ENCODE assay signal across 9 cellular contexts in genomic region chr12:5965950-5966383, GRCh38. TPM values are rescaled to one million over a fixed set of nuclear protein-coding genes. Genes with fewer than 3 reads are reported as not detected.
A peak's percentile ranks its signal among the peaks of the same experiment; 100 is the strongest.
DNase-seq lines count a peak whose midpoint lies in the region; ATAC-seq, FAIRE-seq and TF ChIP-seq lines count a peak whose summit lies in the region.
"Had no signal": no experiment of that assay in that cellular context is flagged by ENCODE, and none has a peak within 500 bp of the region (broad histone marks: within the 10 kb centered on the region; RNA-seq: fewer than 3 reads in every experiment).

No MANE protein-coding gene starts in this region.

- H3K36me3 Mint-ChIP-seq in activated naive CD8-positive, alpha-beta T cell treated with anti-CD3 and anti-CD28 coated beads for 36 hours: no peaks in the 10 kb centered on the region

- intact Hi-C loops in left ventricle myocardium superior (cut with micrococcal nuclease): no loop called here
- intact Hi-C loops in sciatic nerve (cut with DNase I): no loop called here

- peak; percentile 89 for TF ChIP-seq CTCF in D721Med (IDR thresholded peaks at IDR 0.05; ENCODE audit: insufficient read depth, missing control alignments)

- H3K27ac Mint-ChIP-seq in activated naive CD8-positive, alpha-beta T cell treated with anti-CD3 and anti-CD28 coated beads for 36 hours: no peak overlapping the region
- H3K27ac Mint-ChIP-seq: stimulated activated naive CD8-positive, alpha-beta T cell treated with anti-CD3 and anti-CD28 coated beads, Interleukin-15, Interleukin-2, amounts not matched to agents 100 ng/mL and 50 ng/mL, for 24 hours had no signal

- no peaks in the 10 kb centered on the region for H3K4me1 Mint-ChIP-seq in activated naive CD8-positive, alpha-beta T cell treated with anti-CD3 and anti-CD28 coated beads for 36 hours

- DNase-seq in D721Med (ENCODE audit: insufficient read length, low spot score): peak; percentile 37
- peak; percentile 54 for DNase-seq in HPDE6-E6E7 (ENCODE audit: extremely low spot score)
- peak; percentile 64 for DNase-seq in RPMI8226
- DNase-seq in activated naive CD8-positive, alpha-beta T cell treated with anti-CD3 and anti-CD28 coated beads for 36 hours: peak; percentile 46
- peak; percentile 66 for DNase-seq in left ventricle myocardium superior
- DNase-seq in sciatic nerve (ENCODE audit: low spot score): peak; percentile 72
- DNase-seq in GOT3 (lab: John Stamatoyannopoulos, UW): no peak

- FAIRE-seq in D721Med (lab: Jason Lieb, UNC): no peak

- peak; percentile 73 for ATAC-seq in left ventricle myocardium superior
- peak; percentile 79 for ATAC-seq in sciatic nerve
- ATAC-seq in GM18502 (IDR thresholded peaks at IDR 0.05; ENCODE audit: poor library complexity, unreplicated experiment): no peak

- no peak overlapping the region for H3K4me3 Mint-ChIP-seq in activated naive CD8-positive, alpha-beta T cell treated with anti-CD3 and anti-CD28 coated beads for 36 hours
- H3K4me3 Mint-ChIP-seq: stimulated activated naive CD8-positive, alpha-beta T cell treated with anti-CD3 and anti-CD28 coated beads, Interleukin-15, Interleukin-2, amounts not matched to agents 100 ng/mL and 50 ng/mL, for 24 hours had no signal

- no peaks in the 10 kb centered on the region for H3K27me3 Mint-ChIP-seq in activated naive CD8-positive, alpha-beta T cell treated with anti-CD3 and anti-CD28 coated beads for 36 hours

- H3K9me3 Mint-ChIP-seq in activated naive CD8-positive, alpha-beta T cell treated with anti-CD3 and anti-CD28 coated beads for 36 hours: no peaks in the 10 kb centered on the region
- H3K9me3 Mint-ChIP-seq: stimulated activated naive CD8-positive, alpha-beta T cell treated with anti-CD3 and anti-CD28 coated beads, Interleukin-15, Interleukin-2, amounts not matched to agents 100 ng/mL and 50 ng/mL, for 24 hours had no signal

RNA-seq across cellular contexts. Expression of gene ANO2, which starts 20.9 kb away (rescaled TPM):
- total RNA-seq in activated naive CD8-positive, alpha-beta T cell treated with anti-CD3 and anti-CD28 coated beads for 36 hours: not detected
- 16.1 TPM for total RNA-seq in left ventricle myocardium superior
- 30.4 TPM for total RNA-seq in sciatic nerve

Comparison
In these comparisons a context has a peak if more than half of its experiments do, and no peak if none do; other contexts are left out.
1. RNA of gene ANO2, which starts 20.9 kb away (total RNA-seq): 30.4 TPM in sciatic nerve (single experiment) and 16.1 TPM in left ventricle myocardium superior (single experiment); not detected in activated naive CD8-positive, alpha-beta T cell treated with anti-CD3 and anti-CD28 coated beads for 36 hours; every median in the first group is over 10 times any median in the second.